In genomic region chr17:76636486-76637206, GRCh38 we compare ENCODE assay signal across 6 cellular contexts. TPM values are rescaled to one million over a fixed set of nuclear protein-coding genes. Genes with fewer than 3 reads are reported as not detected.
"Had no signal": no experiment of that assay in that cellular context is flagged by ENCODE, and none has a peak within 500 bp of the region (broad histone marks: within the 10 kb centered on the region; RNA-seq: fewer than 3 reads in every experiment).

No MANE protein-coding gene starts in this region.

RNA-seq across cellular contexts. Expression of gene ST6GALNAC1, which starts 6.9 kb away (rescaled TPM):
- total RNA-seq: HT1080, LHCN-M2, MCF 10A, OCI-LY7, RPMI7951, SJSA1 had no signal

RNA-seq across cellular contexts. Expression of gene ST6GALNAC2, which starts 51.0 kb away (rescaled TPM):
- total RNA-seq: HT1080, OCI-LY7 had no signal
